In genomic region chr7:1541431-1542162, GRCh38 we compare ENCODE assay signal across 34 cellular contexts. TPM values are rescaled to one million over a fixed set of nuclear protein-coding genes. Genes with fewer than 3 reads are reported as not detected.
DNase-seq lines count a peak whose midpoint lies in the region; ATAC-seq and TF ChIP-seq lines count a peak whose summit lies in the region.
"Had no signal": no experiment of that assay in that cellular context is flagged by ENCODE, and none has a peak within 500 bp of the region (broad histone marks: within the 10 kb centered on the region; RNA-seq: fewer than 3 reads in every experiment).

No MANE protein-coding gene starts in this region.

- H2BK20ac ChIP-seq in IMR-90 (ENCODE audit: low read depth, low read length), result no peak overlapping the region

- POLR2A ChIA-PET in IMR-90 (lab: Charles Lee; ENCODE audit: unreplicated experiment), result no interaction called here

- no peak overlapping the region for H4K91ac ChIP-seq in IMR-90 (ENCODE audit: insufficient read depth, low read depth, low read length)

- H3K4me1 ChIP-seq in IMR-90 (ENCODE audit: control insufficient read depth, insufficient read depth, low read length) (peaks cover 10% of the 10 kb centered on the region), tibial artery (peaks cover 0 to 36% (median 27%) of the 10 kb centered on the region in 4 donors)

- H3K9me1 ChIP-seq in IMR-90 (ENCODE audit: insufficient read depth, low read length), result peaks cover 4% of the 10 kb centered on the region; the same call in 1 of the 2 replicates

- H2BK120ac ChIP-seq in IMR-90 (ENCODE audit: low read depth, low read length), result no peak overlapping the region

- H2BK5ac ChIP-seq in IMR-90 (ENCODE audit: low read depth, low read length, poor library complexity, severe bottlenecking), result no peak overlapping the region

- BruUV-seq in IMR-90 (replicated peaks; lab: Mats Ljungman, UMichigan), result TSS peak; percentile 31

- CTCF ChIA-PET in IMR-90 (lab: Yijun Ruan, JAX), result no interaction called here

- peak overlapping the region; percentile 58 for H2AFZ ChIP-seq in IMR-90 (replicated peaks; ENCODE audit: low read length, poor library complexity)
- H2AFZ ChIP-seq: GM23248, PC-9 had no signal

- H3K56ac ChIP-seq in IMR-90 (ENCODE audit: extremely low read depth, insufficient read depth, low read length), result no peak overlapping the region

- no peak; the same call in 1 of the 2 replicates for TF ChIP-seq POLR2A in IMR-90 (IDR thresholded peaks at IDR 0.05; ENCODE audit: low read depth, low read length)

- H3K79me1 ChIP-seq in IMR-90 (ENCODE audit: low read depth in 1 of 2, low read length in 2 of 2), result peaks cover 0 to 47% of the 10 kb centered on the region in 2 experiments; a peak in 3 of 4 replicates

- no peak overlapping the region for H2BK15ac ChIP-seq in IMR-90 (ENCODE audit: low read depth, low read length)

- H3K18ac ChIP-seq in IMR-90 (ENCODE audit: low read depth, low read length), result no peak overlapping the region

- intact Hi-C loops in IMR-90 (cut with micrococcal nuclease) (no loop called here), tibial artery (cut with DNase I; ENCODE audit: low total_unique reads) (no loop called here)

- TF ChIP-seq CTCF in IMR-90 (conservative IDR thresholded peaks at IDR 0.05; ENCODE audit: low read depth, low read length) (no peak), tibial artery (IDR thresholded peaks at IDR 0.05) (no peak), GM20000 (IDR thresholded peaks at IDR 0.05; ENCODE audit: extremely low read depth, missing control alignments) (no peak)

- in situ Hi-C loops in IMR-90 (cut with MboI; ENCODE audit: low sequenced_read_pairs), result no loop called here

- peaks cover 26% of the 10 kb centered on the region for H4K20me1 ChIP-seq in IMR-90 (ENCODE audit: insufficient read depth, low read length)

- dilution Hi-C loops in IMR-90 (cut with HindIII; ENCODE audit: low sequenced_read_pairs, unreplicated experiment), result no loop called here

- H4K5ac ChIP-seq in IMR-90 (ENCODE audit: low read depth, low read length), result no peak overlapping the region

- H3K4ac ChIP-seq in IMR-90 (ENCODE audit: low read depth, low read length), result no peak overlapping the region

- H3K27ac ChIP-seq in IMR-90 (ENCODE audit: insufficient read depth, low read length) (peak overlapping the region; percentile 10; the same call in 1 of the 2 replicates), tibial artery (no peak overlapping the region)
- H3K27ac ChIP-seq: adrenal gland, GM23248, HL-60, left lung, pancreas, PC-9, right atrium auricular region, VCaP had no signal

- no peak overlapping the region for H3K14ac ChIP-seq in IMR-90 (replicated peaks; ENCODE audit: low read depth, low read length)

- no peak overlapping the region for H2AK9ac ChIP-seq in IMR-90 (replicated peaks; ENCODE audit: low read depth, low read length, poor library complexity)

- TF ChIP-seq RAD21 in IMR-90 (IDR thresholded peaks at IDR 0.05; ENCODE audit: low read length), result no peak

- H3K36me3 ChIP-seq in IMR-90 (ENCODE audit: control insufficient read depth, insufficient read depth, low read length) (peaks cover 48% of the 10 kb centered on the region), tibial artery (peaks cover 35 to 72% (median 60%) of the 10 kb centered on the region in 3 donors)

- no peak overlapping the region for H3K23ac ChIP-seq in IMR-90 (ENCODE audit: low read depth, low read length)

- H3K9me3 ChIP-seq in IMR-90 (ENCODE audit: control insufficient read depth, insufficient read depth, low read length) (no peaks in the 10 kb centered on the region), tibial artery (no peaks in the 10 kb centered on the region)
- H3K9me3 ChIP-seq: adrenal gland, body of pancreas, left lung, pancreas, right atrium auricular region had no signal

- H2AK5ac ChIP-seq in IMR-90 (ENCODE audit: low read depth, low read length), result no peak overlapping the region

- no peak for ATAC-seq in IMR-90 (ENCODE audit: low read depth)
- ATAC-seq in left lobe of liver, result no peak
- ATAC-seq in GM19452 (IDR thresholded peaks at IDR 0.05; ENCODE audit: unreplicated experiment), result no peak
- ATAC-seq: body of pancreas, left lung, pancreas had no signal

- WGBS in IMR-90 (ENCODE audit: extremely low coverage in 2 of 2, insufficient read length in 1 of 2), 2 experiments, result 94% methylated on average over 18 of the region's 33 CpGs; no CpG with 5 or more reads in 1 of the 2 experiments

- H3K4me2 ChIP-seq in IMR-90 (ENCODE audit: low read depth, low read length), result no peak overlapping the region
- H3K4me2 ChIP-seq: PC-9 had no signal

- no peak overlapping the region for H3K9ac ChIP-seq in IMR-90 (ENCODE audit: low read depth, low read length)
- H3K9ac ChIP-seq: GM23248 had no signal

- no peak overlapping the region for H4K8ac ChIP-seq in IMR-90 (ENCODE audit: low read depth in 2 of 2, low read length in 2 of 2)

- DNase-seq in DMS53 (lab: John Stamatoyannopoulos, UW) (peak; percentile 57), DMS53 treated with DMSO at 0.1 percent for 48 hours (lab: John Stamatoyannopoulos, UW; ENCODE audit: unreplicated experiment) (no peak), IMR-90 (no peak), left lobe of liver (ENCODE audit: low spot score) (peak; percentile 48), tibial artery (peak; percentile 24 to 67), GM20000 (ENCODE audit: low spot score) (no peak), NOMO-1 (lab: John Stamatoyannopoulos, UW; ENCODE audit: unreplicated experiment in 2 of 2) (no peak)
- DNase-seq: 8988T; activated CD4-positive, alpha-beta T cell treated with anti-CD3 and anti-CD28 coated beads for 48 hours; activated CD8-positive, alpha-beta memory T cell treated with anti-CD3 and anti-CD28 coated beads for 24 hours; activated T-cell treated with anti-CD3 and anti-CD28 coated beads, Interleukin-2, amount 50 U/mL, for 24 hours; body of pancreas; CD8-positive, alpha-beta memory T cell; cerebellar nuclear complex; DMS153; GDM1; GM23248; MV-4-11; NCI-H2171; NCI-H510A; nephron progenitor cell; NK-92 treated with Interleukin-12 subunit alpha and Interleukin-12 subunit beta, amount 100 ng/mL, for 24 hours; PC-9; SIG-M5; stimulated activated CD4-positive, alpha-beta T cell treated with anti-CD3 and anti-CD28 coated beads, Interleukin-2, amount 100 ng/mL, for 48 hours had no signal

- H3K27me3 ChIP-seq in IMR-90 (ENCODE audit: control insufficient read depth, insufficient read depth, low read length), result no peaks in the 10 kb centered on the region
- H3K27me3 ChIP-seq in tibial artery, result no peaks in the 10 kb centered on the region
- H3K27me3 ChIP-seq: adrenal gland, body of pancreas, left lung, pancreas, right atrium auricular region had no signal

- H3K4me3 ChIP-seq in IMR-90 (ENCODE audit: insufficient read depth, low read depth, low read length), result no peak overlapping the region
- H3K4me3 ChIP-seq in tibial artery, result no peak overlapping the region
- H3K4me3 ChIP-seq: adrenal gland, body of pancreas, GM23248, left lung, pancreas, PC-9, right atrium auricular region had no signal

TF ChIP-seq in IMR-90, 13 proteins besides CTCF, POLR2A, EP300 and RAD21 (continues in another document):
- TF ChIP-seq SMC3 (IDR thresholded peaks at IDR 0.05; ENCODE audit: low read depth, low read length) (no peak), NFE2L2 (IDR thresholded peaks at IDR 0.05; ENCODE audit: low read depth, low read length) (no peak), RFX5 (IDR thresholded peaks at IDR 0.05; ENCODE audit: low read depth, low read length) (no peak), MXI1 (IDR thresholded peaks at IDR 0.05; ENCODE audit: borderline replicate concordance, low read depth, low read length) (no peak), MAFK (IDR thresholded peaks at IDR 0.05; ENCODE audit: low read depth, low read length) (no peak), BHLHE40 (IDR thresholded peaks at IDR 0.05; ENCODE audit: low read depth, low read length) (no peak), ELK1 (IDR thresholded peaks at IDR 0.05; ENCODE audit: borderline replicate concordance, low read depth, low read length) (no peak), MAZ (IDR thresholded peaks at IDR 0.05; ENCODE audit: borderline replicate concordance, low read depth, low read length) (no peak), CHD1 (IDR thresholded peaks at IDR 0.05; ENCODE audit: low read depth, low read length) (no peak), CEBPB (IDR thresholded peaks at IDR 0.05; ENCODE audit: low read depth, low read length) (no peak)

RNA-seq across cellular contexts. Expression of gene MAFK, which starts 11.1 kb away (rescaled TPM):
- total RNA-seq in IMR-90 (2012; rRNA removed), result 16.4 and 19.2 TPM in 2 replicates
- polyA plus RNA-seq in IMR-90 (2012; rRNA removed), result 27.1 and 27.9 TPM in 2 replicates
- 9.3 and 16.3 TPM in 2 replicates for polyA plus RNA-seq in IMR-90 (2012; cell fraction: cytosol; rRNA removed)
- polyA plus RNA-seq in IMR-90 (2012; cell fraction: nucleus; rRNA removed; ENCODE audit: low replicate concordance), result 216 and 262 TPM in 2 replicates
- 11.6 TPM for total RNA-seq in left lobe of liver

RNA-seq across cellular contexts. Expression of gene TMEM184A, which starts 14.4 kb away (rescaled TPM):
- total RNA-seq in IMR-90 (2012; rRNA removed) (0.28 and 0.36 TPM in 2 replicates), left lobe of liver (44.6 TPM)
- polyA plus RNA-seq in IMR-90 (2012; rRNA removed), result 1.9 TPM in 2 replicates
- polyA plus RNA-seq in IMR-90 (2012; cell fraction: cytosol; rRNA removed), result 0.74 and 1.2 TPM in 2 replicates
- polyA plus RNA-seq in IMR-90 (2012; cell fraction: nucleus; rRNA removed; ENCODE audit: low replicate concordance), result 4.1 and 11.5 TPM in 2 replicates
- total RNA-seq: CD8-positive, alpha-beta memory T cell; endothelial cell of umbilical vein; GM23248; mononuclear cell had no signal
- polyA plus RNA-seq: CD8-positive, alpha-beta memory T cell; GM23248 had no signal

RNA-seq across cellular contexts. Expression of gene PSMG3, which starts 28.2 kb away (rescaled TPM):
- total RNA-seq in IMR-90 (2012; rRNA removed) (30.6 and 37.3 TPM in 2 replicates), left lobe of liver (10.7 TPM)
- 52.5 and 54.1 TPM in 2 replicates for polyA plus RNA-seq in IMR-90 (2012; rRNA removed)
- 44.0 and 63.2 TPM in 2 replicates for polyA plus RNA-seq in IMR-90 (2012; cell fraction: cytosol; rRNA removed)
- 74.3 and 81.9 TPM in 2 replicates for polyA plus RNA-seq in IMR-90 (2012; cell fraction: nucleus; rRNA removed; ENCODE audit: low replicate concordance)

RNA-seq across cellular contexts. Expression of gene INTS1, which starts 37.4 kb away (rescaled TPM):
- total RNA-seq in IMR-90 (2012; rRNA removed) (9.3 and 10.0 TPM in 2 replicates), left lobe of liver (55.5 TPM)
- polyA plus RNA-seq in IMR-90 (2012; rRNA removed), result 40.1 and 47.1 TPM in 2 replicates
- polyA plus RNA-seq in IMR-90 (2012; cell fraction: cytosol; rRNA removed), result 32.2 and 35.8 TPM in 2 replicates
- 80.3 and 296 TPM in 2 replicates for polyA plus RNA-seq in IMR-90 (2012; cell fraction: nucleus; rRNA removed; ENCODE audit: low replicate concordance)

Comparison
In these comparisons a context has a peak if more than half of its experiments do, and no peak if none do; other contexts are left out.
1. DNase-seq: peak in DMS53 (single experiment), left lobe of liver (single experiment) and tibial artery (2 of 2); none in DMS53 treated with DMSO at 0.1 percent for 48 hours (single experiment), IMR-90 (single experiment), GM20000 (single experiment) and NOMO-1 (0 of 2).
2. RNA of gene TMEM184A, which starts 14.4 kb away (total RNA-seq): 44.6 TPM in left lobe of liver (single experiment); 0.28 to 0.36 TPM in IMR-90; every median in the first group is over 10 times any median in the second.